ENCODE assay signal across 8 cellular contexts in genomic region chr1:179877586-179878265, GRCh38. TPM values are rescaled to one million over a fixed set of nuclear protein-coding genes. Genes with fewer than 3 reads are reported as not detected.
DNase-seq lines count a peak whose midpoint lies in the region; ATAC-seq and TF ChIP-seq lines count a peak whose summit lies in the region.

TSS of gene TOR1AIP2 (minus strand) at chr1:179877803. CDS start at chr1:179852665, 25,138 bp downstream.

- peak within 1 kb of the TSS; percentile 90 for H3K4me3 Mint-ChIP-seq in activated naive CD8-positive, alpha-beta T cell treated with anti-CD3 and anti-CD28 coated beads, Interleukin-2, amount 50 U/mL, for 24 hours
- peak within 1 kb of the TSS; percentile 99 for H3K4me3 Mint-ChIP-seq in type B pancreatic cell

- TF ChIP-seq POLR2A in GM10847 (IDR thresholded peaks at IDR 0.05; ENCODE audit: extremely low read depth, insufficient read length) = peak; percentile 95

- no peaks in the 10 kb centered on the region for H3K9me3 Mint-ChIP-seq in activated naive CD8-positive, alpha-beta T cell treated with anti-CD3 and anti-CD28 coated beads, Interleukin-2, amount 50 U/mL, for 24 hours
- no peaks in the 10 kb centered on the region for H3K9me3 Mint-ChIP-seq in type B pancreatic cell

- DNase-seq in NCI-H1105 (lab: John Stamatoyannopoulos, UW) (peak; percentile 85), SW480 (ENCODE audit: low spot score) (peak; percentile 86), cardiac muscle cell (ENCODE audit: low read depth in 1 of 2, low spot score in 1 of 2) (peak; percentile 83 to 93), pons (ENCODE audit: low spot score) (peak; percentile 95), type B pancreatic cell (ENCODE audit: extremely low spot score, unreplicated experiment) (peak; percentile 85)
- DNase-seq in activated naive CD8-positive, alpha-beta T cell treated with anti-CD3 and anti-CD28 coated beads, Interleukin-2, amount 50 U/mL, for 24 hours = peak; percentile 91

- peak within 1 kb of the TSS; percentile 56 for H3K4me3 ChIP-seq in cardiac muscle cell

- peaks cover 28% of the 10 kb centered on the region for H3K36me3 Mint-ChIP-seq in activated naive CD8-positive, alpha-beta T cell treated with anti-CD3 and anti-CD28 coated beads, Interleukin-2, amount 50 U/mL, for 24 hours (ENCODE audit: low read depth)
- H3K36me3 Mint-ChIP-seq in type B pancreatic cell = peaks cover 24% of the 10 kb centered on the region

- H3K27me3 Mint-ChIP-seq in activated naive CD8-positive, alpha-beta T cell treated with anti-CD3 and anti-CD28 coated beads, Interleukin-2, amount 50 U/mL, for 24 hours = no peaks in the 10 kb centered on the region
- no peaks in the 10 kb centered on the region for H3K27me3 Mint-ChIP-seq in type B pancreatic cell

- no peaks in the 10 kb centered on the region for H3K27me3 ChIP-seq in cardiac muscle cell

- peak within 1 kb of the TSS; percentile 93 for H3K27ac Mint-ChIP-seq in activated naive CD8-positive, alpha-beta T cell treated with anti-CD3 and anti-CD28 coated beads, Interleukin-2, amount 50 U/mL, for 24 hours
- peak within 1 kb of the TSS; percentile 96 for H3K27ac Mint-ChIP-seq in type B pancreatic cell

- peaks cover 60% of the 10 kb centered on the region for H3K4me1 Mint-ChIP-seq in activated naive CD8-positive, alpha-beta T cell treated with anti-CD3 and anti-CD28 coated beads, Interleukin-2, amount 50 U/mL, for 24 hours
- H3K4me1 Mint-ChIP-seq in type B pancreatic cell (ENCODE audit: unreplicated experiment) = peaks cover 38% of the 10 kb centered on the region

- peaks cover 8% of the 10 kb centered on the region for H3K36me3 ChIP-seq in cardiac muscle cell

- H3K27ac ChIP-seq in cardiac muscle cell = peak within 1 kb of the TSS; percentile 64

- TF ChIP-seq CTCF in cardiac muscle cell (IDR thresholded peaks at IDR 0.05; ENCODE audit: low read depth, low read length) (no peak), type B pancreatic cell (conservative IDR thresholded peaks at IDR 0.05) (no peak)

- H3K9me3 ChIP-seq in cardiac muscle cell (ENCODE audit: low read depth) = no peaks in the 10 kb centered on the region

- H3K4me1 ChIP-seq in cardiac muscle cell (ENCODE audit: low read depth) = peaks cover 14% of the 10 kb centered on the region

- peak; percentile 64 for ATAC-seq in HG02623 (IDR thresholded peaks at IDR 0.05; ENCODE audit: unreplicated experiment)
- ATAC-seq in activated naive CD8-positive, alpha-beta T cell treated with anti-CD3 and anti-CD28 coated beads, Interleukin-2, amount 50 U/mL, for 24 hours = peak; percentile 81

RNA-seq across cellular contexts. Expression of gene TOR1AIP2, which starts in this region (rescaled TPM):
- 56.2 and 75.6 TPM in 2 replicates for total RNA-seq in cardiac muscle cell
- polyA plus RNA-seq in cardiac muscle cell = 20.7 and 21.9 TPM in 2 replicates
- total RNA-seq in type B pancreatic cell (ENCODE audit: low replicate concordance) = 90.6 and 124 TPM in 2 replicates

Comparison
In these comparisons a context has a peak if more than half of its experiments do, and no peak if none do; other contexts are left out.
1. Peak in every context shown above with its lines: DNase-seq, ATAC-seq, H3K4me3 ChIP-seq and H3K27ac ChIP-seq.